19 cellular contexts compared by ENCODE assay signal in the genomic region with DNA sequence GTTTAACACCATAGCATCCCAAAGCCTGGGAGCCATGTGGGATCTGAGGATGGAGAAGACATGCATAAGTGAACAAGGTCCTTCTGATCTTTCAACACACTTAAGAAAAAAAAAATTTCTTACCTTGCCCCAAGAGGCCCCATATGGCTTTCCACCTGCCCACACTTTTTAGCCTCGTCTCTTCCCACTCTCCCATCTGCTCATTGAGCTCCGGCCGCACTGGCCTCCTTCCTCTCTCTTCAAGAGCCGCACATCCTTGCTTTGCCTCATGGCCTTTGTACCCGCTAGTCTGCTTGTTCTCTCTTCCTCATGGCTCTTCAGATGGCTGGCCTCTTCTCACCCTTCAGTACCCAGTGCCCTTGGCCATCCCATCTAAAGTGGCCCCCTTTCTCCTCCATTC.
"Had no signal": no experiment of that assay in that cellular context is flagged by ENCODE, and none has a peak within 500 bp of the region (broad histone marks: within the 10 kb centered on the region; RNA-seq: fewer than 3 reads in every experiment).

No MANE protein-coding gene starts in this region.

- H3K4me1 ChIP-seq: heart left ventricle, stomach, transverse colon had no signal

- H3K9me3 ChIP-seq: heart left ventricle, neutrophil, stomach, thoracic aorta, transverse colon had no signal

- DNase-seq: effector CD4-positive, alpha-beta T cell; endodermal cell; erythroblast; foreskin melanocyte; heart left ventricle; hypothalamus; kidney glomerular epithelial cell; naive thymus-derived CD4-positive, alpha-beta T cell; stimulated activated CD4-positive, alpha-beta T cell treated with anti-CD3 and anti-CD28 coated beads, Interleukin-2, amount 100 ng/mL, for 24 hours; stimulated activated CD4-positive, alpha-beta T cell treated with anti-CD3 and anti-CD28 coated beads, Interleukin-4, amount 100 ng/mL, for 4 hours; stimulated activated naive B cell treated with anti-CD40 and anti-IgM and Interleukin-4, amounts not matched to agents 10 μg/mL and 1 μg/mL and 100 μg/mL, for 72 hours; stomach; substantia nigra; transverse colon had no signal

- H3K36me3 ChIP-seq: heart left ventricle, neutrophil, stomach, thoracic aorta, transverse colon had no signal

- H3K27me3 ChIP-seq: heart left ventricle, neutrophil, stomach, transverse colon had no signal

- H3K27ac ChIP-seq: coronary artery, heart left ventricle, neutrophil, skin epidermis, stomach, thoracic aorta, transverse colon had no signal

- H3K4me3 ChIP-seq: coronary artery, heart left ventricle, skin epidermis, stomach, thoracic aorta, transverse colon had no signal

- ATAC-seq: heart left ventricle; naive thymus-derived CD4-positive, alpha-beta T cell; sciatic nerve; stimulated activated naive B cell treated with anti-CD40 and anti-IgM and Interleukin-4, amounts not matched to agents 10 μg/mL and 1 μg/mL and 100 μg/mL, for 72 hours had no signal
